Comparison of ENCODE assay signal across 1 cellular context in the genomic region with DNA sequence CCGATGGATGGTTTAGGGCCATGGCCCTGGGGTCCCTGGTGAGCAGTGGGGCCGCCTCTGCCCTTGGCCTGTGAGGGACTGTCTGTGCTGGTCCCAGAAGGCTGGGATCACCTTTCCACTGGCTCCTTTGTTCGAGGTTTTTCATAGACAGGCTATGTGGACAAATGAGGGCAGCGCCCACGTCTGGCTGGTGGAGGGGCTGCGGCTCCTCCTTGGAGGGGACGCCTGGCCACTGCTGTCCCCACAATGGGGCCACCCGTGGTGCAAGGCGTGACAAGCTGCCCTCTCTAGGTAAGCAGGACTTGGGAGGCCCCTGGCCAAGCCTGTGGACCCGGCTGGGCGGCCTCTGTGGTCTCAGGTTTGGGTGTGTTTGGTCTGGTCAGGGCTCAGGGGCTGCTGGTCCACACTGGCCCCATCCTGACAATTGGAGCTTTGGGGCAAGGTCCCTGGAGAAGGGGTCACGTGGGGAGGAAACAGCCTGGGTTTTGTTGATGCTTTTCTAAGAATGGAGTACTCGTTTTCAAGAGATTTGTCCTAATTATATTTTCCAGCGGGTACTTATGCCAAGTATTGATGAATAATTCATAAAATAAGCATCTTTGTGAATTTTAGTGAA.
A peak's percentile ranks its signal among the peaks of the same experiment; 100 is the strongest.
TF ChIP-seq lines count a peak whose summit lies in the region.

No MANE protein-coding gene starts in this region.

TF ChIP-seq in HepG2, 621 proteins besides CTCF, POLR2A, EP300 and RAD21 (continued from another document and continues in another):
- TF ChIP-seq, protein P1, sequence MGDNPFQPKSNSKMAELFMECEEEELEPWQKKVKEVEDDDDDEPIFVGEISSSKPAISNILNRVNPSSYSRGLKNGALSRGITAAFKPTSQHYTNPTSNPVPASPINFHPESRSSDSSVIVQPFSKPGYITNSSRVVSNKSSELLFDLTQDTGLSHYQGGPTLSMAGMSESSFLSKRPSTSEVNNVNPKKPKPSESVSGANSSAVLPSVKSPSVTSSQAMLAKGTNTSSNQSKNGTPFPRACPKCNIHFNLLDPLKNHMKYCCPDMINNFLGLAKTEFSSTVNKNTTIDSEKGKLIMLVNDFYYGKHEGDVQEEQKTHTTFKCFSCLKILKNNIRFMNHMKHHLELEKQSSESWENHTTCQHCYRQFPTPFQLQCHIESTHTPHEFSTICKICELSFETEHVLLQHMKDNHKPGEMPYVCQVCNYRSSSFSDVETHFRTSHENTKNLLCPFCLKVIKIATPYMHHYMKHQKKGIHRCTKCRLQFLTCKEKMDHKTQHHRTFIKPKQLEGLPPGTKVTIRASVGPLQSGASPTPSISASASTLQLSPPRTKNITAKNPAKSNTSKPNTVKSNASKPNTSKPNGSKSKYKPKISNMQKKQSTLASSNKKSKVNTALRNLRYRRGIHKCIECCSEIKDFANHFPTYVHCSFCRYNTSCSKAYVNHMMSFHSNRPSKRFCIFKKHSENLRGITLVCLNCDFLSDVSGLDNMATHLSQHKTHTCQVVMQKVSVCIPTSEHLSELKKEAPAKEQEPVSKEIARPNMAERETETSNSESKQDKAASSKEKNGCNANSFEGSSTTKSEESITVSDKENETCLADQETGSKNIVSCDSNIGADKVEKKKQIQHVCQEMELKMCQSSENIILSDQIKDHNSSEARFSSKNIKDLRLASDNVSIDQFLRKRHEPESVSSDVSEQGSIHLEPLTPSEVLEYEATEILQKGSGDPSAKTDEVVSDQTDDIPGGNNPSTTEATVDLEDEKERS (CRISPR knock-in tag; IDR thresholded peaks at IDR 0.05): no peak
- TF ChIP-seq, protein P2, sequence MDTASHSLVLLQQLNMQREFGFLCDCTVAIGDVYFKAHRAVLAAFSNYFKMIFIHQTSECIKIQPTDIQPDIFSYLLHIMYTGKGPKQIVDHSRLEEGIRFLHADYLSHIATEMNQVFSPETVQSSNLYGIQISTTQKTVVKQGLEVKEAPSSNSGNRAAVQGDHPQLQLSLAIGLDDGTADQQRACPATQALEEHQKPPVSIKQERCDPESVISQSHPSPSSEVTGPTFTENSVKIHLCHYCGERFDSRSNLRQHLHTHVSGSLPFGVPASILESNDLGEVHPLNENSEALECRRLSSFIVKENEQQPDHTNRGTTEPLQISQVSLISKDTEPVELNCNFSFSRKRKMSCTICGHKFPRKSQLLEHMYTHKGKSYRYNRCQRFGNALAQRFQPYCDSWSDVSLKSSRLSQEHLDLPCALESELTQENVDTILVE (CRISPR knock-in tag; IDR thresholded peaks at IDR 0.05): 0 out of 2 replicates have a peak, but pooled peaks have one; percentile 3
- TF ChIP-seq SRY (CRISPR knock-in tag; IDR thresholded peaks at IDR 0.05) (no peak), ZNF850 (CRISPR knock-in tag; conservative IDR thresholded peaks at IDR 0.05) (no peak), CBX1 (IDR thresholded peaks at IDR 0.05; ENCODE audit: low read depth) (no peak), RCOR2 (CRISPR knock-in tag; IDR thresholded peaks at IDR 0.05) (no peak), FOXM1 (CRISPR knock-in tag; IDR thresholded peaks at IDR 0.05) (no peak), HNRNPH1 (optimal IDR thresholded peaks at IDR 0.05; ENCODE audit: low read depth, low read length) (no peak), ZNF724P (CRISPR knock-in tag; IDR thresholded peaks at IDR 0.05; ENCODE audit: borderline replicate concordance) (no peak), ZNF333 (CRISPR knock-in tag; IDR thresholded peaks at IDR 0.05; ENCODE audit: borderline replicate concordance) (no peak), ZNF563 (CRISPR knock-in tag; IDR thresholded peaks at IDR 0.05) (no peak), NR2F6 (IDR thresholded peaks at IDR 0.05) (no peak), NR2F6 (CRISPR knock-in tag; IDR thresholded peaks at IDR 0.05) (no peak), CCAR2 (optimal IDR thresholded peaks at IDR 0.05; ENCODE audit: low read depth, low read length) (no peak), POLR2AphosphoS2 (IDR thresholded peaks at IDR 0.05; ENCODE audit: low read depth, low read length) (no peak), MATR3 (CRISPR knock-in tag; IDR thresholded peaks at IDR 0.05) (no peak), SOX13 (IDR thresholded peaks at IDR 0.05) (no peak), SOX13 (CRISPR knock-in tag; conservative IDR thresholded peaks at IDR 0.05 in 1 of 2, IDR thresholded peaks at IDR 0.05 in 1 of 2) (peak in 1 of 2 experiments; percentile 34; a peak in 1 of 4 replicates), TAF15 (IDR thresholded peaks at IDR 0.05; ENCODE audit: low read depth, low read length, poor library complexity, severe bottlenecking) (no peak), NONO (IDR thresholded peaks at IDR 0.05) (no peak), NONO (CRISPR knock-in tag; conservative IDR thresholded peaks at IDR 0.05) (0 out of 2 replicates have a peak, but pooled peaks have one; percentile 0), ZNF44 (CRISPR knock-in tag; IDR thresholded peaks at IDR 0.05) (no peak), RBM39 (IDR thresholded peaks at IDR 0.05; ENCODE audit: low read depth, low read length, poor library complexity, severe bottlenecking) (no peak), MXI1 (IDR thresholded peaks at IDR 0.05; ENCODE audit: borderline replicate concordance, low read depth, low read length) (no peak), NFKBIZ (CRISPR knock-in tag; IDR thresholded peaks at IDR 0.05) (no peak), ZNF577 (CRISPR knock-in tag; IDR thresholded peaks at IDR 0.05; ENCODE audit: borderline replicate concordance, low read depth) (no peak), JDP2 (CRISPR knock-in tag; IDR thresholded peaks at IDR 0.05; ENCODE audit: borderline replicate concordance) (no peak), KDM4B (CRISPR knock-in tag; IDR thresholded peaks at IDR 0.05) (no peak), IRF2 (CRISPR knock-in tag; IDR thresholded peaks at IDR 0.05) (no peak), ZNF350 (CRISPR knock-in tag; IDR thresholded peaks at IDR 0.05; ENCODE audit: borderline replicate concordance, low read depth) (no peak)
- TF ChIP-seq, protein P3, sequence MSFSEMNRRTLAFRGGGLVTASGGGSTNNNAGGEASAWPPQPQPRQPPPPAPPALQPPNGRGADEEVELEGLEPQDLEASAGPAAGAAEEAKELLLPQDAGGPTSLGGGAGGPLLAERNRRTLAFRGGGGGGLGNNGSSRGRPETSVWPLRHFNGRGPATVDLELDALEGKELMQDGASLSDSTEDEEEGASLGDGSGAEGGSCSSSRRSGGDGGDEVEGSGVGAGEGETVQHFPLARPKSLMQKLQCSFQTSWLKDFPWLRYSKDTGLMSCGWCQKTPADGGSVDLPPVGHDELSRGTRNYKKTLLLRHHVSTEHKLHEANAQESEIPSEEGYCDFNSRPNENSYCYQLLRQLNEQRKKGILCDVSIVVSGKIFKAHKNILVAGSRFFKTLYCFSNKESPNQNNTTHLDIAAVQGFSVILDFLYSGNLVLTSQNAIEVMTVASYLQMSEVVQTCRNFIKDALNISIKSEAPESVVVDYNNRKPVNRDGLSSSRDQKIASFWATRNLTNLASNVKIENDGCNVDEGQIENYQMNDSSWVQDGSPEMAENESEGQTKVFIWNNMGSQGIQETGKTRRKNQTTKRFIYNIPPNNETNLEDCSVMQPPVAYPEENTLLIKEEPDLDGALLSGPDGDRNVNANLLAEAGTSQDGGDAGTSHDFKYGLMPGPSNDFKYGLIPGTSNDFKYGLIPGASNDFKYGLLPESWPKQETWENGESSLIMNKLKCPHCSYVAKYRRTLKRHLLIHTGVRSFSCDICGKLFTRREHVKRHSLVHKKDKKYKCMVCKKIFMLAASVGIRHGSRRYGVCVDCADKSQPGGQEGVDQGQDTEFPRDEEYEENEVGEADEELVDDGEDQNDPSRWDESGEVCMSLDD (CRISPR knock-in tag; IDR thresholded peaks at IDR 0.05; ENCODE audit: borderline replicate concordance): no peak
- TF ChIP-seq, protein P4, sequence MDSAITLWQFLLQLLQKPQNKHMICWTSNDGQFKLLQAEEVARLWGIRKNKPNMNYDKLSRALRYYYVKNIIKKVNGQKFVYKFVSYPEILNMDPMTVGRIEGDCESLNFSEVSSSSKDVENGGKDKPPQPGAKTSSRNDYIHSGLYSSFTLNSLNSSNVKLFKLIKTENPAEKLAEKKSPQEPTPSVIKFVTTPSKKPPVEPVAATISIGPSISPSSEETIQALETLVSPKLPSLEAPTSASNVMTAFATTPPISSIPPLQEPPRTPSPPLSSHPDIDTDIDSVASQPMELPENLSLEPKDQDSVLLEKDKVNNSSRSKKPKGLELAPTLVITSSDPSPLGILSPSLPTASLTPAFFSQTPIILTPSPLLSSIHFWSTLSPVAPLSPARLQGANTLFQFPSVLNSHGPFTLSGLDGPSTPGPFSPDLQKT (CRISPR knock-in tag; IDR thresholded peaks at IDR 0.05; ENCODE audit: borderline replicate concordance): no peak
- TF ChIP-seq, protein P5, sequence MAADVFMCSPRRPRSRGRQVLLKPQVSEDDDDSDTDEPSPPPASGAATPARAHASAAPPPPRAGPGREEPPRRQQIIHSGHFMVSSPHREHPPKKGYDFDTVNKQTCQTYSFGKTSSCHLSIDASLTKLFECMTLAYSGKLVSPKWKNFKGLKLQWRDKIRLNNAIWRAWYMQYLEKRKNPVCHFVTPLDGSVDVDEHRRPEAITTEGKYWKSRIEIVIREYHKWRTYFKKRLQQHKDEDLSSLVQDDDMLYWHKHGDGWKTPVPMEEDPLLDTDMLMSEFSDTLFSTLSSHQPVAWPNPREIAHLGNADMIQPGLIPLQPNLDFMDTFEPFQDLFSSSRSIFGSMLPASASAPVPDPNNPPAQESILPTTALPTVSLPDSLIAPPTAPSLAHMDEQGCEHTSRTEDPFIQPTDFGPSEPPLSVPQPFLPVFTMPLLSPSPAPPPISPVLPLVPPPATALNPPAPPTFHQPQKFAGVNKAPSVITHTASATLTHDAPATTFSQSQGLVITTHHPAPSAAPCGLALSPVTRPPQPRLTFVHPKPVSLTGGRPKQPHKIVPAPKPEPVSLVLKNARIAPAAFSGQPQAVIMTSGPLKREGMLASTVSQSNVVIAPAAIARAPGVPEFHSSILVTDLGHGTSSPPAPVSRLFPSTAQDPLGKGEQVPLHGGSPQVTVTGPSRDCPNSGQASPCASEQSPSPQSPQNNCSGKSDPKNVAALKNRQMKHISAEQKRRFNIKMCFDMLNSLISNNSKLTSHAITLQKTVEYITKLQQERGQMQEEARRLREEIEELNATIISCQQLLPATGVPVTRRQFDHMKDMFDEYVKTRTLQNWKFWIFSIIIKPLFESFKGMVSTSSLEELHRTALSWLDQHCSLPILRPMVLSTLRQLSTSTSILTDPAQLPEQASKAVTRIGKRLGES (CRISPR knock-in tag; IDR thresholded peaks at IDR 0.05; ENCODE audit: borderline replicate concordance): no peak
- TF ChIP-seq, protein P6, sequence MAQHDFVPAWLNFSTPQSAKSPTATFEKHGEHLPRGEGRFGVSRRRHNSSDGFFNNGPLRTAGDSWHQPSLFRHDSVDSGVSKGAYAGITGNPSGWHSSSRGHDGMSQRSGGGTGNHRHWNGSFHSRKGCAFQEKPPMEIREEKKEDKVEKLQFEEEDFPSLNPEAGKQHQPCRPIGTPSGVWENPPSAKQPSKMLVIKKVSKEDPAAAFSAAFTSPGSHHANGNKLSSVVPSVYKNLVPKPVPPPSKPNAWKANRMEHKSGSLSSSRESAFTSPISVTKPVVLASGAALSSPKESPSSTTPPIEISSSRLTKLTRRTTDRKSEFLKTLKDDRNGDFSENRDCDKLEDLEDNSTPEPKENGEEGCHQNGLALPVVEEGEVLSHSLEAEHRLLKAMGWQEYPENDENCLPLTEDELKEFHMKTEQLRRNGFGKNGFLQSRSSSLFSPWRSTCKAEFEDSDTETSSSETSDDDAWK (CRISPR knock-in tag; IDR thresholded peaks at IDR 0.05): no peak
- TF ChIP-seq, protein P7, sequence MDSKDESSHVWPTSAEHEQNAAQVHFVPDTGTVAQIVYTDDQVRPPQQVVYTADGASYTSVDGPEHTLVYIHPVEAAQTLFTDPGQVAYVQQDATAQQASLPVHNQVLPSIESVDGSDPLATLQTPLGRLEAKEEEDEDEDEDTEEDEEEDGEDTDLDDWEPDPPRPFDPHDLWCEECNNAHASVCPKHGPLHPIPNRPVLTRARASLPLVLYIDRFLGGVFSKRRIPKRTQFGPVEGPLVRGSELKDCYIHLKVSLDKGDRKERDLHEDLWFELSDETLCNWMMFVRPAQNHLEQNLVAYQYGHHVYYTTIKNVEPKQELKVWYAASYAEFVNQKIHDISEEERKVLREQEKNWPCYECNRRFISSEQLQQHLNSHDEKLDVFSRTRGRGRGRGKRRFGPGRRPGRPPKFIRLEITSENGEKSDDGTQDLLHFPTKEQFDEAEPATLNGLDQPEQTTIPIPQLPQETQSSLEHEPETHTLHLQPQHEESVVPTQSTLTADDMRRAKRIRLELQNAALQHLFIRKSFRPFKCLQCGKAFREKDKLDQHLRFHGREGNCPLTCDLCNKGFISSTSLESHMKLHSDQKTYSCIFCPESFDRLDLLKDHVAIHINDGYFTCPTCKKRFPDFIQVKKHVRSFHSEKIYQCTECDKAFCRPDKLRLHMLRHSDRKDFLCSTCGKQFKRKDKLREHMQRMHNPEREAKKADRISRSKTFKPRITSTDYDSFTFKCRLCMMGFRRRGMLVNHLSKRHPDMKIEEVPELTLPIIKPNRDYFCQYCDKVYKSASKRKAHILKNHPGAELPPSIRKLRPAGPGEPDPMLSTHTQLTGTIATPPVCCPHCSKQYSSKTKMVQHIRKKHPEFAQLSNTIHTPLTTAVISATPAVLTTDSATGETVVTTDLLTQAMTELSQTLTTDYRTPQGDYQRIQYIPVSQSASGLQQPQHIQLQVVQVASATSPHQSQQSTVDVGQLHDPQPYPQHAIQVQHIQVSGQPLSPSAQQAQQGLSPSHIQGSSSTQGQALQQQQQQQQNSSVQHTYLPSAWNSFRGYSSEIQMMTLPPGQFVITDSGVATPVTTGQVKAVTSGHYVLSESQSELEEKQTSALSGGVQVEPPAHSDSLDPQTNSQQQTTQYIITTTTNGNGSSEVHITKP (CRISPR knock-in tag; IDR thresholded peaks at IDR 0.05; ENCODE audit: low read depth): no peak
- TF ChIP-seq, protein P8, sequence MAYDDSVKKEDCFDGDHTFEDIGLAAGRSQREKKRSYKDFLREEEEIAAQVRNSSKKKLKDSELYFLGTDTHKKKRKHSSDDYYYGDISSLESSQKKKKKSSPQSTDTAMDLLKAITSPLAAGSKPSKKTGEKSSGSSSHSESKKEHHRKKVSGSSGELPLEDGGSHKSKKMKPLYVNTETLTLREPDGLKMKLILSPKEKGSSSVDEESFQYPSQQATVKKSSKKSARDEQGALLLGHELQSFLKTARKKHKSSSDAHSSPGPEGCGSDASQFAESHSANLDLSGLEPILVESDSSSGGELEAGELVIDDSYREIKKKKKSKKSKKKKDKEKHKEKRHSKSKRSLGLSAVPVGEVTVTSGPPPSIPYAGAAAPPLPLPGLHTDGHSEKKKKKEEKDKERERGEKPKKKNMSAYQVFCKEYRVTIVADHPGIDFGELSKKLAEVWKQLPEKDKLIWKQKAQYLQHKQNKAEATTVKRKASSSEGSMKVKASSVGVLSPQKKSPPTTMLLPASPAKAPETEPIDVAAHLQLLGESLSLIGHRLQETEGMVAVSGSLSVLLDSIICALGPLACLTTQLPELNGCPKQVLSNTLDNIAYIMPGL (CRISPR knock-in tag; IDR thresholded peaks at IDR 0.05; ENCODE audit: borderline replicate concordance in 1 of 2, low read depth in 1 of 2): peak in 1 of 2 experiments; percentile 80; a peak in 3 of 4 replicates
- TF ChIP-seq, protein P9, sequence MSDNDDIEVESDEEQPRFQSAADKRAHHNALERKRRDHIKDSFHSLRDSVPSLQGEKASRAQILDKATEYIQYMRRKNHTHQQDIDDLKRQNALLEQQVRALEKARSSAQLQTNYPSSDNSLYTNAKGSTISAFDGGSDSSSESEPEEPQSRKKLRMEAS (IDR thresholded peaks at IDR 0.05): no peak
